9 cellular contexts compared by ENCODE assay signal in genomic region chr3:165895919-165896318, GRCh38. TPM values are rescaled to one million over a fixed set of nuclear protein-coding genes. Genes with fewer than 3 reads are reported as not detected.
DNase-seq lines count a peak whose midpoint lies in the region; ATAC-seq, FAIRE-seq and TF ChIP-seq lines count a peak whose summit lies in the region.
"Had no signal": no experiment of that assay in that cellular context is flagged by ENCODE, and none has a peak within 500 bp of the region (broad histone marks: within the 10 kb centered on the region; RNA-seq: fewer than 3 reads in every experiment).

No MANE protein-coding gene starts in this region.

- H3K9me3 ChIP-seq in K562 (replicated peaks; ENCODE audit: control insufficient read depth, insufficient read depth, low read depth, low read length), result no peaks in the 10 kb centered on the region
- H3K9me3 ChIP-seq: BLaER1 treated with 17β-estradiol and CSF1 and Interleukin-3, amounts not matched to agents 10 nM and 100 nM had no signal

- no peak overlapping the region for H2AFZ ChIP-seq in K562 (ENCODE audit: low read depth, low read length)

- no peak for TF ChIP-seq EP300 in K562 (IDR thresholded peaks at IDR 0.05; ENCODE audit: low read length)

- TF ChIP-seq POLR2A in K562 (conservative IDR thresholded peaks at IDR 0.05), result no peak

- H3K36me3 ChIP-seq in K562 (ENCODE audit: control insufficient read depth, insufficient read depth, low read length), result no peaks in the 10 kb centered on the region
- H3K36me3 ChIP-seq: BLaER1 treated with 17β-estradiol and CSF1 and Interleukin-3, amounts not matched to agents 10 nM and 100 nM had no signal

- TF ChIP-seq CTCF in K562 (IDR thresholded peaks at IDR 0.05 in 2 of 3, conservative IDR thresholded peaks at IDR 0.05 in 1 of 3; ENCODE audit: insufficient read depth in 2 of 3, low read depth in 1 of 3, low read length in 3 of 3), result peak; percentile 38 to 59 (median 52)
- TF ChIP-seq CTCF in retinal pigment epithelial cell (conservative IDR thresholded peaks at IDR 0.05; ENCODE audit: low read depth, low read length), result peak; percentile 63

- H3K4me3 ChIP-seq in K562, result no peak overlapping the region
- no peak overlapping the region for H3K4me3 ChIP-seq in retinal pigment epithelial cell (ENCODE audit: low read length)
- H3K4me3 ChIP-seq: BLaER1 treated with 17β-estradiol and CSF1 and Interleukin-3, amounts not matched to agents 10 nM and 100 nM had no signal

- no peak overlapping the region for H3K4me2 ChIP-seq in K562 (ENCODE audit: insufficient read depth, low read length)
- H3K4me2 ChIP-seq: BLaER1 treated with 17β-estradiol and CSF1 and Interleukin-3, amounts not matched to agents 10 nM and 100 nM had no signal

- no peak overlapping the region for H3K9ac ChIP-seq in K562 (ENCODE audit: insufficient read depth in 1 of 2, low read depth in 2 of 2, low read length in 2 of 2)
- H3K9ac ChIP-seq: BLaER1 treated with 17β-estradiol and CSF1 and Interleukin-3, amounts not matched to agents 10 nM and 100 nM had no signal

- BruUV-seq in K562 (replicated peaks; lab: Mats Ljungman, UMichigan), result no TSS peak

- no peak for FAIRE-seq in K562 (lab: Jason Lieb, UNC)

- peak; percentile 2 for DNase-seq in SIG-M5 treated with dmso at 0.1 percent for 504 hours (lab: John Stamatoyannopoulos, UW; ENCODE audit: unreplicated experiment)
- DNase-seq in SIG-M5 (lab: John Stamatoyannopoulos, UW), result no peak
- peak; percentile 13 for DNase-seq in NCI-H1694 treated with DMSO at 0.1 percent for 48 hours (lab: John Stamatoyannopoulos, UW)
- peak; percentile 19 to 55 (median 23) for DNase-seq in K562 (ENCODE audit: extremely low read depth in 1 of 4, low spot score in 3 of 4)
- DNase-seq in retinal pigment epithelial cell (ENCODE audit: low read depth), result no peak
- DNase-seq in left cardiac atrium, result no peak
- no peak for DNase-seq in stimulated activated CD4-positive, alpha-beta T cell treated with anti-CD3 and anti-CD28 coated beads, Interleukin-4, amount 100 ng/mL, for 1 hour
- no peak for DNase-seq in NCI-H1930 (lab: John Stamatoyannopoulos, UW)

- no peaks in the 10 kb centered on the region for H3K4me1 ChIP-seq in K562 (replicated peaks in 1 of 2; ENCODE audit: control insufficient read depth in 2 of 2, insufficient read depth in 2 of 2, low read length in 2 of 2)
- H3K4me1 ChIP-seq: BLaER1 treated with 17β-estradiol and CSF1 and Interleukin-3, amounts not matched to agents 10 nM and 100 nM had no signal

- peak; percentile 45 to 74 for TF ChIP-seq RAD21 in K562 (CRISPR knock-in tag; conservative IDR thresholded peaks at IDR 0.05 in 1 of 2, IDR thresholded peaks at IDR 0.05 in 1 of 2)

- in situ Hi-C loops in K562 (cut with MboI), result no loop called here

- no peaks in the 10 kb centered on the region for H3K79me2 ChIP-seq in K562 (ENCODE audit: control insufficient read depth, insufficient read depth, low read length)

- peak; percentile 87 for ATAC-seq in K562
- ATAC-seq in left cardiac atrium, result no peak

- POLR2A ChIA-PET in K562 (lab: Yijun Ruan, JAX), result interaction anchor here (0.7 kb wide), 1 partner anchor 367 kb away, joined by 3 read pairs; no protein-coding TSS in a partner anchor

- H4K20me1 ChIP-seq in K562 (replicated peaks; ENCODE audit: control insufficient read depth, insufficient read depth, low read length), result no peaks in the 10 kb centered on the region
- H4K20me1 ChIP-seq: BLaER1 treated with 17β-estradiol and CSF1 and Interleukin-3, amounts not matched to agents 10 nM and 100 nM had no signal

- CTCF ChIA-PET in K562 (lab: Yijun Ruan, JAX; ENCODE audit: low intra/inter-chr PET ratio), result no interaction called here

- no peak overlapping the region for H3K27ac ChIP-seq in K562 (ENCODE audit: extremely low read depth, low read depth, low read length)
- H3K27ac ChIP-seq: BLaER1 treated with 17β-estradiol and CSF1 and Interleukin-3, amounts not matched to agents 10 nM and 100 nM had no signal

- no peaks in the 10 kb centered on the region for H3K27me3 ChIP-seq in K562 (ENCODE audit: control insufficient read depth in 2 of 2, insufficient read depth in 2 of 2, low read length in 2 of 2)
- H3K27me3 ChIP-seq: BLaER1 treated with 17β-estradiol and CSF1 and Interleukin-3, amounts not matched to agents 10 nM and 100 nM had no signal

- no peaks in the 10 kb centered on the region for H3K9me1 ChIP-seq in K562 (ENCODE audit: control insufficient read depth, insufficient read depth, low read length)

- 13% methylated on average over 5 of the region's 5 CpGs for WGBS in K562 (ENCODE audit: insufficient coverage, low coverage, missing lambda C conversion rate)

- intact Hi-C loops in K562 (cut with micrococcal nuclease) (no loop called here), left cardiac atrium (cut with DNase I) (no loop called here)

TF ChIP-seq in K562, 482 proteins besides CTCF, POLR2A, EP300 and RAD21:
- TF ChIP-seq L3MBTL2 (IDR thresholded peaks at IDR 0.05) (no peak), IRF1 (CRISPR knock-in tag; IDR thresholded peaks at IDR 0.05; ENCODE audit: borderline replicate concordance) (no peak), UBTF (IDR thresholded peaks at IDR 0.05; ENCODE audit: borderline replicate concordance in 1 of 2, low read depth in 2 of 2, low read length in 2 of 2) (no peak), SMC3 (conservative IDR thresholded peaks at IDR 0.05; ENCODE audit: insufficient read depth, low read depth, low read length) (0 out of 2 replicates have a peak, but pooled peaks have one; percentile 19), ZBTB7A (IDR thresholded peaks at IDR 0.05; ENCODE audit: borderline replicate concordance, control insufficient read depth, low read depth, low read length) (0 out of 2 replicates have a peak, but pooled peaks have one; percentile 29)

RNA-seq across cellular contexts. Expression of gene BCHE, which starts 58.7 kb away (rescaled TPM):
- not detected in 2 replicates for total RNA-seq in K562 (2011; cell fraction: chromatin; rRNA removed; ENCODE audit: low replicate concordance)
- total RNA-seq in K562 (2011; cell fraction: nucleolus; rRNA removed), result not detected in 2 replicates
- 0.31 TPM in 1 of 2 replicates, not detected in the other for total RNA-seq in K562 (2011; cell fraction: nucleoplasm; rRNA removed)
- total RNA-seq in K562 (2014; rRNA removed), result 0.08 TPM in 1 of 2 replicates, not detected in the other
- total RNA-seq in K562 (2014; rRNA removed; fragmentation: Illumina TruSeq; extraction: Trizol), result 0.11 and 0.16 TPM in 2 replicates
- 0.11 and 0.23 TPM in 2 replicates for total RNA-seq in K562 (2015; rRNA removed; fragmentation: Illumina TruSeq; extraction: Trizol)
- total RNA-seq in K562 (2021), result 0.09 and 0.20 TPM in 2 replicates
- polyA plus RNA-seq in K562 (2011; rRNA removed), result 0.03 and 0.17 TPM in 2 replicates
- polyA plus RNA-seq in K562 (2011; cell fraction: cytosol; rRNA removed), result 0.03 TPM in 1 of 2 replicates, not detected in the other
- not detected in 2 replicates for polyA plus RNA-seq in K562 (2011; cell fraction: nucleus; rRNA removed)
- polyA plus RNA-seq in K562 (2012), result 0.14 and 0.40 TPM in 2 replicates
- 0.12 TPM in 1 of 2 replicates, not detected in the other for polyA plus RNA-seq in K562 (2014; fragmentation: Illumina TruSeq; extraction: Trizol)
- under 1 TPM; 0.20 to 0.24 TPM for polyA plus RNA-seq in K562 (2014; fragmentation: Nextera tagmentation; extraction: Ambion mirVana)
- polyA plus RNA-seq in K562 (2014; rRNA removed), result 0.15 TPM in 1 of 2 replicates, not detected in the other
- 0.11 TPM in 1 of 2 replicates, not detected in the other for polyA minus RNA-seq in K562 (2011; rRNA and poly(A)+ RNA removed)
- polyA minus RNA-seq in K562 (2011; cell fraction: cytosol; rRNA and poly(A)+ RNA removed), result not detected in 2 replicates
- polyA minus RNA-seq in K562 (2011; cell fraction: nucleus; rRNA and poly(A)+ RNA removed), result 0.11 TPM in 1 of 2 replicates, not detected in the other
- 10 to 100 TPM; 11.9 to 13.2 TPM for total RNA-seq in left cardiac atrium

Comparison
In these comparisons a context has a peak if more than half of its experiments do, and no peak if none do; other contexts are left out.
1. DNase-seq: peak in SIG-M5 treated with dmso at 0.1 percent for 504 hours (single experiment), NCI-H1694 treated with DMSO at 0.1 percent for 48 hours (single experiment) and K562 (4 of 4); none in SIG-M5 (single experiment), retinal pigment epithelial cell (single experiment), left cardiac atrium (single experiment), stimulated activated CD4-positive, alpha-beta T cell treated with anti-CD3 and anti-CD28 coated beads, Interleukin-4, amount 100 ng/mL, for 1 hour (single experiment) and NCI-H1930 (0 of 2).
2. RNA of gene BCHE, which starts 58.7 kb away (total RNA-seq): 11.9 to 13.2 TPM in left cardiac atrium; 0.08 to 0.31 TPM in K562; every median in the first group is over 4 times any median in the second.